In genomic region chr4:40734497-40734896, GRCh38 we compare ENCODE assay signal across 30 cellular contexts. TPM values are rescaled to one million over a fixed set of nuclear protein-coding genes. Genes with fewer than 3 reads are reported as not detected.
"Had no signal": no experiment of that assay in that cellular context is flagged by ENCODE, and none has a peak within 500 bp of the region (broad histone marks: within the 10 kb centered on the region; RNA-seq: fewer than 3 reads in every experiment).

No MANE protein-coding gene starts in this region.

- DNase-seq: activated CD4-positive, alpha-beta memory T cell treated with anti-CD3 and anti-CD28 coated beads for 36 hours; activated CD4-positive, alpha-beta T cell treated with anti-CD3 and anti-CD28 coated beads for 36 hours; activated CD4-positive, alpha-beta T cell treated with anti-CD3 and anti-CD28 coated beads, Interleukin-2, amount 10 ng/mL, durations not matched to agents 7 days and 5 days; activated CD8-positive, alpha-beta memory T cell treated with anti-CD3 and anti-CD28 coated beads, Interleukin-2, amount 50 U/mL, for 4 hours; activated gamma-delta T cell treated with Interleukin-2 at 50 U/mL for 16 hours; activated naive CD4-positive, alpha-beta T cell treated with anti-CD3 and anti-CD28 coated beads for 36 hours; activated T-cell treated with anti-CD3 and anti-CD28 coated beads for 4 hours; activated T-cell treated with anti-CD3 and anti-CD28 coated beads, Interleukin-2, amount 50 U/mL, for 4 hours; amniotic stem cell; NCI-H1092; NCI-H1436 treated with DMSO at 0.1 percent for 48 hours; NCI-H1694 treated with DMSO at 0.1 percent for 48 hours; NCI-H2029; NCI-H510A; NCI-H526; NCI-H748 treated with DMSO at 0.1 percent for 48 hours; NK-92 treated with Interleukin-12 subunit alpha and Interleukin-12 subunit beta, amount 100 ng/mL, for 24 hours; PC-3; Peyer's patch; RPMI8226; SHP77 treated with DMSO at 0.1 percent for 48 hours; SW 1271; T-helper 1 cell; T-helper 2 cell; T-helper 9 cell had no signal

- H3K36me3 Mint-ChIP-seq: activated CD4-positive, alpha-beta memory T cell treated with anti-CD3 and anti-CD28 coated beads for 36 hours; activated naive CD4-positive, alpha-beta T cell treated with anti-CD3 and anti-CD28 coated beads, Interleukin-2, amount 50 U/mL, for 72 hours had no signal

- H3K4me3 Mint-ChIP-seq: activated CD4-positive, alpha-beta memory T cell treated with anti-CD3 and anti-CD28 coated beads for 36 hours; activated CD4-positive, alpha-beta T cell treated with anti-CD3 and anti-CD28 coated beads for 36 hours; activated CD4-positive, alpha-beta T cell treated with anti-CD3 and anti-CD28 coated beads, Interleukin-2, amount 10 ng/mL, durations not matched to agents 7 days and 5 days; activated naive CD4-positive, alpha-beta T cell treated with anti-CD3 and anti-CD28 coated beads for 36 hours; activated T-cell treated with anti-CD3 and anti-CD28 coated beads, Interleukin-2, amount 50 U/mL, for 4 hours; activated T-helper 1 cell treated with anti-CD3 and anti-CD28 coated beads, Interleukin-12 subunit alpha, Interleukin-12 subunit beta, Interleukin-2, Interleukin-4 antibody, amounts not matched to agents 30 ng/mL and 10 ng/mL and 1 ng/mL, durations not matched to agents 14 hours and 24 hours and 36 hours; central memory CD8-positive, alpha-beta T cell had no signal

- H3K4me1 Mint-ChIP-seq: central memory CD8-positive, alpha-beta T cell had no signal

- ATAC-seq: activated CD4-positive, alpha-beta T cell treated with anti-CD3 and anti-CD28 coated beads for 36 hours; activated CD4-positive, CD25-positive, alpha-beta regulatory T cell treated with anti-CD3 and anti-CD28 coated beads, Interleukin-2, amount 50 U/mL, for 24 hours; activated naive CD4-positive, alpha-beta T cell treated with anti-CD3 and anti-CD28 coated beads, Interleukin-2, amount 50 U/mL, for 72 hours; activated T-cell treated with anti-CD3 and anti-CD28 coated beads, Interleukin-2, amount 50 U/mL, for 4 hours; PC-3 had no signal

- H3K9me3 Mint-ChIP-seq: activated CD4-positive, alpha-beta memory T cell treated with anti-CD3 and anti-CD28 coated beads for 36 hours; activated CD4-positive, alpha-beta T cell treated with anti-CD3 and anti-CD28 coated beads, Interleukin-2, amount 10 ng/mL, durations not matched to agents 7 days and 5 days; activated naive CD4-positive, alpha-beta T cell treated with anti-CD3 and anti-CD28 coated beads for 36 hours; activated naive CD4-positive, alpha-beta T cell treated with anti-CD3 and anti-CD28 coated beads, Interleukin-2, amount 50 U/mL, for 72 hours; activated T-cell treated with anti-CD3 and anti-CD28 coated beads, Interleukin-2, amount 50 U/mL, for 4 hours; activated T-helper 1 cell treated with anti-CD3 and anti-CD28 coated beads, Interleukin-12 subunit alpha, Interleukin-12 subunit beta, Interleukin-2, Interleukin-4 antibody, amounts not matched to agents 30 ng/mL and 10 ng/mL and 1 ng/mL, durations not matched to agents 14 hours and 24 hours and 36 hours; central memory CD8-positive, alpha-beta T cell had no signal

- H3K27ac Mint-ChIP-seq: activated CD4-positive, alpha-beta memory T cell treated with anti-CD3 and anti-CD28 coated beads for 36 hours; activated CD4-positive, alpha-beta T cell treated with anti-CD3 and anti-CD28 coated beads for 36 hours; activated CD4-positive, alpha-beta T cell treated with anti-CD3 and anti-CD28 coated beads, Interleukin-2, amount 10 ng/mL, durations not matched to agents 7 days and 5 days; activated naive CD4-positive, alpha-beta T cell treated with anti-CD3 and anti-CD28 coated beads for 36 hours; activated T-helper 1 cell treated with anti-CD3 and anti-CD28 coated beads, Interleukin-12 subunit alpha, Interleukin-12 subunit beta, Interleukin-2, Interleukin-4 antibody, amounts not matched to agents 30 ng/mL and 10 ng/mL and 1 ng/mL, durations not matched to agents 14 hours and 24 hours and 36 hours had no signal

RNA-seq across cellular contexts. Expression of gene NSUN7, which starts 15.3 kb away (rescaled TPM):
- total RNA-seq: activated CD4-positive, alpha-beta T cell treated with anti-CD3 and anti-CD28 coated beads, Interleukin-2, amount 10 ng/mL, durations not matched to agents 7 days and 5 days; activated T-cell treated with anti-CD3 and anti-CD28 coated beads, Interleukin-2, amount 50 U/mL, for 4 hours; SJSA1 had no signal
